In the genomic region with DNA sequence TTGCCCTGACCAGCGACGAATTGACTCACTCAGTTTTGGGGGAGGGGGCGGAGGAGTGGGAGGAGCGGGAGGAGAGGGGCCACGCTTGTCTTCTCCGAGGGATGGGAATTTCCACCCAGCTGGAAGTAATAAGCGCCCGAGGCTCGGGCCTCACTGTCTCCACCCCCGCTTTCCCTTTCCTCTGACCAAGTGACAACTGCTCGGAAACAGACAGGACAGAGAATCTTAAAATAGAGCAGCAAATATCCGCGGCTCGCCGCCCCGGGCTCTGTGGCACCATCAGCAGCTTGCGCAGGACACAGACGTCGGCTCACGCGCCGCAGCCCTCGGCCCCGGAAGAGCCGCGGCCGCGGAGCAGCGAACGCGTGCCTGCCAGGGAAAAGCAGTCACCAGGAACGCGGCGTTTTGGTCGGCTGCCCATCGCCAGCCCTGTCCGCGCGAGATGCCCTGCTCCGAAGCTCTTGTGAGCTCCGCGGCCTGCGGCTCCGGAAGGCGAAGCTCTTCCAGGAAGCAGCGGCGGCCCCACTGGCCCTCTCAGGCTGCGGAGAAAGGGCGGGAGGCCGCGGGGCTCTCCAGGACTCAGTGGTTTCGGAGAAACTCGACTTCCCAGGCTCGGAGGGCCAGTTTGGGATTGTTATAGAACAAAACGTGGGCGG, we compare ENCODE assay signal across 8 cellular contexts. TPM values are rescaled to one million over a fixed set of nuclear protein-coding genes. Genes with fewer than 3 reads are reported as not detected.
DNase-seq lines count a peak whose midpoint lies in the region; ATAC-seq and TF ChIP-seq lines count a peak whose summit lies in the region.

No MANE protein-coding gene starts in this region.

- CTCF ChIA-PET in PC-9 (lab: Charles Lee) = interaction anchor here (0.6 kb wide), 1 partner anchor 1302 kb away, joined by 3 read pairs; no protein-coding TSS in a partner anchor

- peaks cover 35 to 39% of the 10 kb centered on the region in 2 donors for H3K4me1 Mint-ChIP-seq in natural killer cell

- H3K27me3 ChIP-seq in PC-9 (ENCODE audit: insufficient read depth, low read depth) = no peaks in the 10 kb centered on the region

- peak overlapping the region; percentile 70 for H2AFZ ChIP-seq in PC-9

- intact Hi-C loops in PC-9 (cut with micrococcal nuclease; ENCODE audit: unreplicated experiment) = no loop called here
- intact Hi-C loops in natural killer cell (cut with micrococcal nuclease) = loop anchor here (5.0 kb wide), 2 partner anchors 222 to 1528 kb away; partner anchors contain the start of genes DHX9 and IER5

- no peak for TF ChIP-seq CTCF in PC-9 (conservative IDR thresholded peaks at IDR 0.05)
- TF ChIP-seq CTCF in fibroblast of pulmonary artery (IDR thresholded peaks at IDR 0.05; ENCODE audit: low read length, missing control alignments) = no peak
- TF ChIP-seq CTCF in natural killer cell (IDR thresholded peaks at IDR 0.05) = no peak

- H3K4me1 ChIP-seq in PC-9 (replicated peaks; ENCODE audit: insufficient read depth) = peaks cover 46% of the 10 kb centered on the region

- H3F3A ChIP-seq in PC-9 (ENCODE audit: insufficient read depth, low read depth) = peaks cover 5% of the 10 kb centered on the region; the same call in 1 of the 2 replicates

- peak overlapping the region; percentile 77 for H3K4me2 ChIP-seq in PC-9

- ATAC-seq in GM19023 (IDR thresholded peaks at IDR 0.05; ENCODE audit: unreplicated experiment) (peak; percentile 35), HG03378 (IDR thresholded peaks at IDR 0.05; ENCODE audit: unreplicated experiment) (peak; percentile 36), natural killer cell (peak; percentile 45 to 61 (median 48))

- H3K27ac ChIP-seq in PC-9 (no peak overlapping the region), temporal lobe (ENCODE audit: low read depth, low read length) (peak overlapping the region; percentile 65)

- peak overlapping the region; percentile 85 to 94 for H3K27ac Mint-ChIP-seq in natural killer cell

- H3K36me3 Mint-ChIP-seq in natural killer cell = no peaks in the 10 kb centered on the region

- H3K79me2 ChIP-seq in PC-9 (ENCODE audit: low read depth) = no peaks in the 10 kb centered on the region

- H3K4me3 ChIP-seq in PC-9 (peak overlapping the region; percentile 59), fibroblast of pulmonary artery (replicated peaks; ENCODE audit: low read depth, low read length) (peak overlapping the region; percentile 52)

- DNase-seq in AG20443 (ENCODE audit: low spot score) = peak; percentile 91
- peak; percentile 50 to 54 for DNase-seq in PC-9
- peak; percentile 55 for DNase-seq in activated T-helper 9 cell treated with anti-CD3 and anti-CD28 coated beads, Interleukin-2, amount 50 U/mL, for 16 hours (ENCODE audit: low read depth)
- DNase-seq in fibroblast of pulmonary artery (ENCODE audit: low read depth) = peak; percentile 85
- DNase-seq in natural killer cell = peak; percentile 53

- BruUV-seq in PC-9 (replicated peaks; lab: Mats Ljungman, UMichigan) = no TSS peak

- H3K9me2 ChIP-seq in PC-9 (ENCODE audit: insufficient read depth) = no peaks in the 10 kb centered on the region

- no peaks in the 10 kb centered on the region for H3K9me3 Mint-ChIP-seq in natural killer cell

- no peaks in the 10 kb centered on the region for H3K36me3 ChIP-seq in PC-9 (ENCODE audit: low read depth)

- peaks cover 75 to 88% of the 10 kb centered on the region in 2 donors for H3K27me3 Mint-ChIP-seq in natural killer cell (ENCODE audit: low read depth in 2 of 2)

- H4K20me1 ChIP-seq in PC-9 (ENCODE audit: insufficient read depth) = no peaks in the 10 kb centered on the region

- peak overlapping the region; percentile 89 for H3K4me3 Mint-ChIP-seq in natural killer cell

- POLR2A ChIA-PET in PC-9 (lab: Charles Lee; ENCODE audit: unreplicated experiment) = no interaction called here

- H3K9me3 ChIP-seq in PC-9 (ENCODE audit: insufficient read depth, low read depth) = no peaks in the 10 kb centered on the region

RNA-seq across cellular contexts. Expression of gene RGS16, which starts 10.7 kb away (rescaled TPM):
- 0.25 TPM in 1 of 2 replicates, not detected in the other for total RNA-seq in PC-9 (2021)
- total RNA-seq in natural killer cell = 1 to 10 TPM; 1.3 to 9.6 (median 4.2) TPM
- total RNA-seq in temporal lobe = 2.2 TPM

RNA-seq across cellular contexts. Expression of gene RNASEL, which starts 25.9 kb away (rescaled TPM):
- 4.9 and 6.3 TPM in 2 replicates for total RNA-seq in PC-9 (2021)
- total RNA-seq in natural killer cell = 1 to 10 TPM; 3.3 to 5.8 (median 4.8) TPM
- 0.98 TPM for total RNA-seq in temporal lobe
